8 cellular contexts compared by ENCODE assay signal in the genomic region with DNA sequence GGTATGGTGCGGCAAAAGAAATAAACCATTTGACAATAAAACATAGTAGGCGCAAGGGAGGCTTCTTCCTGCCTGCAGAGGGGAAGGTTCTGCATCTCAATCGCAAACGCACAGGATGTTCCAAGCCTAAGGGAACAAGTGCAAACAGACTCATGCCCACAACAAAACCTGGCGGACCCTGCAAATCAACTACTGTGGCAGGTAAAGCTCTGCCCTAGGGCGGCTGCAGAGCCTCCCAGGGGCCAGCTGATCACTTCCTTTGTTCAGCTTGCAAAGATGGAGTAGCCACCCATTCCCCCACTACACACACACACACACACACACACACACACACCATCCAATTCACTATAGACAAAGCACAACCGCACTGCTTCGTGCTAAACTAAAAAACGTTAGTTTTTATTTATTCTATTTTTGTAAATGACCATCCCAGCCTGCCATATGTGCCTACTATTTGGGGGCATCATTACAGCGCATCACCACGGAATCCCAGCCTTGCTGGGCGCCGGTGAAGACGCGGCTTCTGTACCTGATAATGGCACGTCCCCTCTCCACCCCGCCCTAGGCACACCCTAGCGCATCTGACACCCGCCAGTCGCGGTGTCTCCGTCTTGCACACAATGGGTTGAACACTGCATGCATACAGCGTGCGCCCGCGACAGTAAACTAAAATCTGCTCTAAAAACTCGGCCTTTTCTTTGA. TPM values are rescaled to one million over a fixed set of nuclear protein-coding genes. Genes with fewer than 3 reads are reported as not detected.
DNase-seq lines count a peak whose midpoint lies in the region; ATAC-seq and TF ChIP-seq lines count a peak whose summit lies in the region.

No MANE protein-coding gene starts in this region.

- ATAC-seq in WTC11: peak; percentile 42
- no peak for ATAC-seq in stimulated activated memory B cell treated with anti-CD40 and anti-IgM and Interleukin-4, amounts not matched to agents 10 μg/mL and 1 μg/mL and 100 μg/mL, for 72 hours

- no peaks in the 10 kb centered on the region for H3K27me3 ChIP-seq in iPS-15b (ENCODE audit: control insufficient read depth, insufficient read depth, low read length)

- H3K36me3 Mint-ChIP-seq in WTC11: peaks cover 5% of the 10 kb centered on the region
- no peaks in the 10 kb centered on the region for H3K36me3 Mint-ChIP-seq in stimulated activated memory B cell treated with anti-CD40 and anti-IgM and Interleukin-4, amounts not matched to agents 10 μg/mL and 1 μg/mL and 100 μg/mL, for 72 hours

- peaks cover 45% of the 10 kb centered on the region for H3K4me1 ChIP-seq in iPS-15b (ENCODE audit: control insufficient read depth, insufficient read depth, low read length)

- CTCF ChIA-PET in WTC11 (lab: Charles Lee): interaction anchor here (0.6 to 7.7 kb wide), 15 partner anchors 12 to 228 kb away, joined by 3 to 84 read pairs (median 5); no protein-coding TSS in a partner anchor

- peak overlapping the region; percentile 96 for H3K27ac Mint-ChIP-seq in WTC11
- H3K27ac Mint-ChIP-seq in stimulated activated memory B cell treated with anti-CD40 and anti-IgM and Interleukin-4, amounts not matched to agents 10 μg/mL and 1 μg/mL and 100 μg/mL, for 72 hours: no peak overlapping the region

- POLR2A ChIA-PET in WTC11 (lab: Charles Lee): interaction anchor here (0.6 to 1.1 kb wide), 4 partner anchors 107 to 115 kb away, joined by 3 to 4 read pairs (median 4); no protein-coding TSS in a partner anchor

- H3K4me1 Mint-ChIP-seq in WTC11: peaks cover 76% of the 10 kb centered on the region
- peaks cover 16% of the 10 kb centered on the region for H3K4me1 Mint-ChIP-seq in stimulated activated memory B cell treated with anti-CD40 and anti-IgM and Interleukin-4, amounts not matched to agents 10 μg/mL and 1 μg/mL and 100 μg/mL, for 72 hours

- no peaks in the 10 kb centered on the region; the same call in 1 of the 2 replicates for H3K9me3 Mint-ChIP-seq in WTC11
- H3K9me3 Mint-ChIP-seq in stimulated activated memory B cell treated with anti-CD40 and anti-IgM and Interleukin-4, amounts not matched to agents 10 μg/mL and 1 μg/mL and 100 μg/mL, for 72 hours: no peaks in the 10 kb centered on the region

- H3K4me3 Mint-ChIP-seq in WTC11: peak overlapping the region; percentile 96
- H3K4me3 Mint-ChIP-seq in stimulated activated memory B cell treated with anti-CD40 and anti-IgM and Interleukin-4, amounts not matched to agents 10 μg/mL and 1 μg/mL and 100 μg/mL, for 72 hours: peak overlapping the region; percentile 50

- H3K36me3 ChIP-seq in iPS-15b (ENCODE audit: control insufficient read depth, insufficient read depth, low read length): no peaks in the 10 kb centered on the region

- peak overlapping the region; percentile 89 for H3K4me3 ChIP-seq in iPS-15b (ENCODE audit: low read depth, low read length)

- no peaks in the 10 kb centered on the region for H3K9me3 ChIP-seq in iPS-15b (ENCODE audit: control insufficient read depth, insufficient read depth, low read length)

- TF ChIP-seq CTCF in WTC11 (IDR thresholded peaks at IDR 0.05): no peak

- H3K9ac ChIP-seq in iPS-15b (ENCODE audit: low read depth, low read length): peak overlapping the region; percentile 86

- H3K27me3 Mint-ChIP-seq in WTC11 (ENCODE audit: low read depth): no peaks in the 10 kb centered on the region; the same call in 1 of the 2 replicates
- peaks cover 76% of the 10 kb centered on the region for H3K27me3 Mint-ChIP-seq in stimulated activated memory B cell treated with anti-CD40 and anti-IgM and Interleukin-4, amounts not matched to agents 10 μg/mL and 1 μg/mL and 100 μg/mL, for 72 hours

- DNase-seq in NCI-H510A treated with DMSO at 0.1 percent for 48 hours (lab: John Stamatoyannopoulos, UW): peak; percentile 11
- no peak for DNase-seq in NCI-H510A (lab: John Stamatoyannopoulos, UW)
- DNase-seq in WTC11 (ENCODE audit: low spot score): peak; percentile 60
- no peak for DNase-seq in RKO (ENCODE audit: low spot score)
- DNase-seq in SIG-M5 treated with dmso at 0.1 percent for 504 hours (lab: John Stamatoyannopoulos, UW; ENCODE audit: unreplicated experiment): no peak
- no peak for DNase-seq in AG20443 (ENCODE audit: low spot score)

TF ChIP-seq in WTC11, 78 proteins besides CTCF, POLR2A, EP300 and RAD21:
- TF ChIP-seq, protein P1, sequence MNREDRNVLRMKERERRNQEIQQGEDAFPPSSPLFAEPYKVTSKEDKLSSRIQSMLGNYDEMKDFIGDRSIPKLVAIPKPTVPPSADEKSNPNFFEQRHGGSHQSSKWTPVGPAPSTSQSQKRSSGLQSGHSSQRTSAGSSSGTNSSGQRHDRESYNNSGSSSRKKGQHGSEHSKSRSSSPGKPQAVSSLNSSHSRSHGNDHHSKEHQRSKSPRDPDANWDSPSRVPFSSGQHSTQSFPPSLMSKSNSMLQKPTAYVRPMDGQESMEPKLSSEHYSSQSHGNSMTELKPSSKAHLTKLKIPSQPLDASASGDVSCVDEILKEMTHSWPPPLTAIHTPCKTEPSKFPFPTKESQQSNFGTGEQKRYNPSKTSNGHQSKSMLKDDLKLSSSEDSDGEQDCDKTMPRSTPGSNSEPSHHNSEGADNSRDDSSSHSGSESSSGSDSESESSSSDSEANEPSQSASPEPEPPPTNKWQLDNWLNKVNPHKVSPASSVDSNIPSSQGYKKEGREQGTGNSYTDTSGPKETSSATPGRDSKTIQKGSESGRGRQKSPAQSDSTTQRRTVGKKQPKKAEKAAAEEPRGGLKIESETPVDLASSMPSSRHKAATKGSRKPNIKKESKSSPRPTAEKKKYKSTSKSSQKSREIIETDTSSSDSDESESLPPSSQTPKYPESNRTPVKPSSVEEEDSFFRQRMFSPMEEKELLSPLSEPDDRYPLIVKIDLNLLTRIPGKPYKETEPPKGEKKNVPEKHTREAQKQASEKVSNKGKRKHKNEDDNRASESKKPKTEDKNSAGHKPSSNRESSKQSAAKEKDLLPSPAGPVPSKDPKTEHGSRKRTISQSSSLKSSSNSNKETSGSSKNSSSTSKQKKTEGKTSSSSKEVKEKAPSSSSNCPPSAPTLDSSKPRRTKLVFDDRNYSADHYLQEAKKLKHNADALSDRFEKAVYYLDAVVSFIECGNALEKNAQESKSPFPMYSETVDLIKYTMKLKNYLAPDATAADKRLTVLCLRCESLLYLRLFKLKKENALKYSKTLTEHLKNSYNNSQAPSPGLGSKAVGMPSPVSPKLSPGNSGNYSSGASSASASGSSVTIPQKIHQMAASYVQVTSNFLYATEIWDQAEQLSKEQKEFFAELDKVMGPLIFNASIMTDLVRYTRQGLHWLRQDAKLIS (CRISPR knock-in tag; IDR thresholded peaks at IDR 0.05; ENCODE audit: borderline replicate concordance): peak; percentile 69; the same call in 1 of the 2 replicates
- TF ChIP-seq IRF2 (CRISPR knock-in tag; IDR thresholded peaks at IDR 0.05; ENCODE audit: borderline replicate concordance, low read depth) (no peak), ZBTB21 (CRISPR knock-in tag; IDR thresholded peaks at IDR 0.05; ENCODE audit: borderline replicate concordance) (peak; percentile 50; the same call in 1 of the 2 replicates)
- TF ChIP-seq, protein P2, sequence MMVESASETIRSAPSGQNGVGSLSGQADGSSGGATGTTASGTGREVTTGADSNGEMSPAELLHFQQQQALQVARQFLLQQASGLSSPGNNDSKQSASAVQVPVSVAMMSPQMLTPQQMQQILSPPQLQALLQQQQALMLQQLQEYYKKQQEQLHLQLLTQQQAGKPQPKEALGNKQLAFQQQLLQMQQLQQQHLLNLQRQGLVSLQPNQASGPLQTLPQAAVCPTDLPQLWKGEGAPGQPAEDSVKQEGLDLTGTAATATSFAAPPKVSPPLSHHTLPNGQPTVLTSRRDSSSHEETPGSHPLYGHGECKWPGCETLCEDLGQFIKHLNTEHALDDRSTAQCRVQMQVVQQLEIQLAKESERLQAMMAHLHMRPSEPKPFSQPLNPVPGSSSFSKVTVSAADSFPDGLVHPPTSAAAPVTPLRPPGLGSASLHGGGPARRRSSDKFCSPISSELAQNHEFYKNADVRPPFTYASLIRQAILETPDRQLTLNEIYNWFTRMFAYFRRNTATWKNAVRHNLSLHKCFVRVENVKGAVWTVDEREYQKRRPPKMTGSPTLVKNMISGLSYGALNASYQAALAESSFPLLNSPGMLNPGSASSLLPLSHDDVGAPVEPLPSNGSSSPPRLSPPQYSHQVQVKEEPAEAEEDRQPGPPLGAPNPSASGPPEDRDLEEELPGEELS (CRISPR knock-in tag; IDR thresholded peaks at IDR 0.05): peak; percentile 34; the same call in 1 of the 2 replicates
- TF ChIP-seq, protein P3, sequence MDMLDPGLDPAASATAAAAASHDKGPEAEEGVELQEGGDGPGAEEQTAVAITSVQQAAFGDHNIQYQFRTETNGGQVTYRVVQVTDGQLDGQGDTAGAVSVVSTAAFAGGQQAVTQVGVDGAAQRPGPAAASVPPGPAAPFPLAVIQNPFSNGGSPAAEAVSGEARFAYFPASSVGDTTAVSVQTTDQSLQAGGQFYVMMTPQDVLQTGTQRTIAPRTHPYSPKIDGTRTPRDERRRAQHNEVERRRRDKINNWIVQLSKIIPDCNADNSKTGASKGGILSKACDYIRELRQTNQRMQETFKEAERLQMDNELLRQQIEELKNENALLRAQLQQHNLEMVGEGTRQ (CRISPR knock-in tag; IDR thresholded peaks at IDR 0.05): 0 out of 2 replicates have a peak, but pooled peaks have one; percentile 17
- TF ChIP-seq, protein P4, sequence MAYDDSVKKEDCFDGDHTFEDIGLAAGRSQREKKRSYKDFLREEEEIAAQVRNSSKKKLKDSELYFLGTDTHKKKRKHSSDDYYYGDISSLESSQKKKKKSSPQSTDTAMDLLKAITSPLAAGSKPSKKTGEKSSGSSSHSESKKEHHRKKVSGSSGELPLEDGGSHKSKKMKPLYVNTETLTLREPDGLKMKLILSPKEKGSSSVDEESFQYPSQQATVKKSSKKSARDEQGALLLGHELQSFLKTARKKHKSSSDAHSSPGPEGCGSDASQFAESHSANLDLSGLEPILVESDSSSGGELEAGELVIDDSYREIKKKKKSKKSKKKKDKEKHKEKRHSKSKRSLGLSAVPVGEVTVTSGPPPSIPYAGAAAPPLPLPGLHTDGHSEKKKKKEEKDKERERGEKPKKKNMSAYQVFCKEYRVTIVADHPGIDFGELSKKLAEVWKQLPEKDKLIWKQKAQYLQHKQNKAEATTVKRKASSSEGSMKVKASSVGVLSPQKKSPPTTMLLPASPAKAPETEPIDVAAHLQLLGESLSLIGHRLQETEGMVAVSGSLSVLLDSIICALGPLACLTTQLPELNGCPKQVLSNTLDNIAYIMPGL (CRISPR knock-in tag; IDR thresholded peaks at IDR 0.05): no peak

RNA-seq across cellular contexts. Expression of a gene that starts 57.6 kb away (rescaled TPM):
- total RNA-seq in WTC11 (2021): 329 to 358 TPM (median 338 TPM) in 3 replicates

Comparison
In these comparisons a context has a peak if more than half of its experiments do, and no peak if none do; other contexts are left out.
1. DNase-seq: peak in NCI-H510A treated with DMSO at 0.1 percent for 48 hours (single experiment) and WTC11 (single experiment); none in NCI-H510A (single experiment), RKO (single experiment), SIG-M5 treated with dmso at 0.1 percent for 504 hours (single experiment) and AG20443 (single experiment).